1 cellular context compared by ENCODE assay signal in the genomic region with DNA sequence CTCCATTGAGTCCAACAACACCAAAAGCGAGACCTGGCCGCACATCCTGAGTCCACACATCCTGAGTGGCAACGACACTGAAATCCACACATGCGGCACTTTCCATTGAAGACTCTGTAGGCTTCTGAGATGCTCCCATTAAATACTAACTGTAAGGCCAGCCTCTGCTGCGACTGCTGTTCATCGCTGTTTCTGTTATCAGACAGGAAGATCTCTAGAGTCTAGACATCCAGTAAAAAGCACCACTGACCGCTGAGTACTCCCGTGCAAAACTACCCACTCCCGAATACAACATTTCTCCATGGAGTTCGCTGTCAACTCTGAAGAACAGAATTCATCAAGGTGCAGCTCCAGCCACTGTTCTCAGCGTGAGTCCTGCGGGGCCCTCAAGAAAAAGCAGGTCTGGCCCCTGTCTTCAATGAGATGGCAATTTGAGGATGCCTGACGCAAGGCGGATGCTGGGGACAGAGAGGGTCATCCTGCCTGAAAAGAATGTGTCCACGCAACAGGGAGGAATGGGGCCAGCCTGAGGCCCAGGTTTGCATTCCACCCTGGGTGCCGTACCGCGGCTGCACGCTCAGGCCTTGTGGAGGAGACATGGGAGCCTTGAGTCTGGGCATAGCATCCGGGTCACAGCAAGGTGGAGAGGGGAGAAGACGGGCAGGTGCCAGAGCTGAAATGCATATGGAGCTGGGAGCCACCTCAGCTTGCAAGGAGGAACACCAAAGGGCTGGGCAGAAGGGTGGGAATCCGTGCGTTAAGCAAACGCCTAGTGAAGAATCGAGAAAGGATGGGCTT.
TF ChIP-seq lines count a peak whose summit lies in the region.

No MANE protein-coding gene starts in this region.

TF ChIP-seq in SK-N-SH, 30 proteins besides CTCF, POLR2A, EP300 and RAD21 (continued from another document):
- TF ChIP-seq, protein P1, sequence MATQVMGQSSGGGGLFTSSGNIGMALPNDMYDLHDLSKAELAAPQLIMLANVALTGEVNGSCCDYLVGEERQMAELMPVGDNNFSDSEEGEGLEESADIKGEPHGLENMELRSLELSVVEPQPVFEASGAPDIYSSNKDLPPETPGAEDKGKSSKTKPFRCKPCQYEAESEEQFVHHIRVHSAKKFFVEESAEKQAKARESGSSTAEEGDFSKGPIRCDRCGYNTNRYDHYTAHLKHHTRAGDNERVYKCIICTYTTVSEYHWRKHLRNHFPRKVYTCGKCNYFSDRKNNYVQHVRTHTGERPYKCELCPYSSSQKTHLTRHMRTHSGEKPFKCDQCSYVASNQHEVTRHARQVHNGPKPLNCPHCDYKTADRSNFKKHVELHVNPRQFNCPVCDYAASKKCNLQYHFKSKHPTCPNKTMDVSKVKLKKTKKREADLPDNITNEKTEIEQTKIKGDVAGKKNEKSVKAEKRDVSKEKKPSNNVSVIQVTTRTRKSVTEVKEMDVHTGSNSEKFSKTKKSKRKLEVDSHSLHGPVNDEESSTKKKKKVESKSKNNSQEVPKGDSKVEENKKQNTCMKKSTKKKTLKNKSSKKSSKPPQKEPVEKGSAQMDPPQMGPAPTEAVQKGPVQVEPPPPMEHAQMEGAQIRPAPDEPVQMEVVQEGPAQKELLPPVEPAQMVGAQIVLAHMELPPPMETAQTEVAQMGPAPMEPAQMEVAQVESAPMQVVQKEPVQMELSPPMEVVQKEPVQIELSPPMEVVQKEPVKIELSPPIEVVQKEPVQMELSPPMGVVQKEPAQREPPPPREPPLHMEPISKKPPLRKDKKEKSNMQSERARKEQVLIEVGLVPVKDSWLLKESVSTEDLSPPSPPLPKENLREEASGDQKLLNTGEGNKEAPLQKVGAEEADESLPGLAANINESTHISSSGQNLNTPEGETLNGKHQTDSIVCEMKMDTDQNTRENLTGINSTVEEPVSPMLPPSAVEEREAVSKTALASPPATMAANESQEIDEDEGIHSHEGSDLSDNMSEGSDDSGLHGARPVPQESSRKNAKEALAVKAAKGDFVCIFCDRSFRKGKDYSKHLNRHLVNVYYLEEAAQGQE (IDR thresholded peaks at IDR 0.05; ENCODE audit: low read depth, low read length): no peak
